Comparison of ENCODE assay signal across 12 cellular contexts in genomic region chr12:124294686-124295315, GRCh38. TPM values are rescaled to one million over a fixed set of nuclear protein-coding genes. Genes with fewer than 3 reads are reported as not detected.
A peak's percentile ranks its signal among the peaks of the same experiment; 100 is the strongest.
DNase-seq lines count a peak whose midpoint lies in the region; ATAC-seq and TF ChIP-seq lines count a peak whose summit lies in the region.
"Had no signal": no experiment of that assay in that cellular context is flagged by ENCODE, and none has a peak within 500 bp of the region (broad histone marks: within the 10 kb centered on the region; RNA-seq: fewer than 3 reads in every experiment).

RFLNA (plus strand) TSS chr12:124295093; CDS start chr12:124295430, 337 bp downstream.

- 6 to 7% methylated on average over 24 to 47 of the region's 63 CpGs for WGBS in mesodermal cell (ENCODE audit: insufficient coverage in 2 of 2), 2 experiments
- 4% methylated on average over 63 of the region's 63 CpGs; no CpG with 5 or more reads in 1 of the 2 donors for WGBS in transverse colon (ENCODE audit: low coverage in 1 of 2), 2 donors

- no peak for TF ChIP-seq POLR2A in transverse colon (IDR thresholded peaks at IDR 0.05)

- H3K4me3 ChIP-seq in duodenal mucosa (ENCODE audit: low read depth in 1 of 2, low read length in 2 of 2), result peak within 1 kb of the TSS; percentile 71
- H3K4me3 ChIP-seq in mesodermal cell (ENCODE audit: extremely low read depth, insufficient read depth, low read length, poor library complexity, severe bottlenecking), result peak within 1 kb of the TSS; percentile 38
- H3K4me3 ChIP-seq in transverse colon, result peak within 1 kb of the TSS; percentile 32 to 69 (median 49)

- no peak for TF ChIP-seq CTCF in transverse colon (IDR thresholded peaks at IDR 0.05)

- H3K27me3 ChIP-seq in duodenal mucosa (ENCODE audit: control insufficient read depth in 1 of 2, insufficient read depth in 2 of 2, low read length in 2 of 2) (peaks cover 0 to 4% of the 10 kb centered on the region in 2 donors), transverse colon (peaks cover 20% of the 10 kb centered on the region)

- TF ChIP-seq EP300 in transverse colon (IDR thresholded peaks at IDR 0.05; ENCODE audit: low read depth), result no peak

- H3K27ac ChIP-seq in duodenal mucosa (ENCODE audit: low read depth, low read length) (no peak within 1 kb of the TSS), mesodermal cell (ENCODE audit: low read depth, low read length, severe bottlenecking) (no peak within 1 kb of the TSS), transverse colon (peak within 1 kb of the TSS; percentile 77 to 87 (median 82))

- peak within 1 kb of the TSS in 1 of 2 donors; percentile 69 for H3K9ac ChIP-seq in duodenal mucosa (ENCODE audit: low read depth in 1 of 2, low read length in 2 of 2)

- H3K36me3 ChIP-seq in duodenal mucosa (ENCODE audit: control insufficient read depth in 1 of 2, insufficient read depth in 2 of 2, low read length in 2 of 2) (no peaks in the 10 kb centered on the region), mesodermal cell (ENCODE audit: control insufficient read depth, insufficient read depth, low read length) (no peaks in the 10 kb centered on the region), transverse colon (no peaks in the 10 kb centered on the region)

- H3K9me3 Mint-ChIP-seq in activated T-cell treated with anti-CD3 and anti-CD28 coated beads, Interleukin-2, amount 50 U/mL, for 72 hours, result no peaks in the 10 kb centered on the region
- no peaks in the 10 kb centered on the region for H3K9me3 Mint-ChIP-seq in activated T-cell treated with anti-CD3 and anti-CD28 coated beads, Interleukin-2, amount 50 U/mL, for 24 hours

- ATAC-seq in activated T-cell treated with anti-CD3 and anti-CD28 coated beads, Interleukin-2, amount 50 U/mL, for 72 hours (replicated peaks in 1 of 2), result peak in 1 of 2 donors; percentile 50
- ATAC-seq in GM21390 (IDR thresholded peaks at IDR 0.05; ENCODE audit: unreplicated experiment) (no peak), GM18519 (IDR thresholded peaks at IDR 0.05; ENCODE audit: low FRiP score, unreplicated experiment) (no peak)

- H3K27me3 Mint-ChIP-seq in activated T-cell treated with anti-CD3 and anti-CD28 coated beads, Interleukin-2, amount 50 U/mL, for 72 hours (ENCODE audit: low read depth), result peaks cover 38% of the 10 kb centered on the region
- peaks cover 51% of the 10 kb centered on the region for H3K27me3 Mint-ChIP-seq in activated T-cell treated with anti-CD3 and anti-CD28 coated beads, Interleukin-2, amount 50 U/mL, for 24 hours

- H3K4me1 ChIP-seq in duodenal mucosa (ENCODE audit: control insufficient read depth in 1 of 2, insufficient read depth in 2 of 2, low read length in 2 of 2) (peaks cover 8 to 17% of the 10 kb centered on the region in 2 donors), mesodermal cell (ENCODE audit: control insufficient read depth, insufficient read depth, low read length, poor library complexity, severe bottlenecking) (peaks cover 14% of the 10 kb centered on the region), transverse colon (peaks cover 4 to 38% (median 18%) of the 10 kb centered on the region in 4 donors)

- intact Hi-C loops in transverse colon (cut with DNase I; ENCODE audit: low total_unique reads), result no loop called here

- DNase-seq in activated T-cell treated with anti-CD3 and anti-CD28 coated beads, Interleukin-2, amount 50 U/mL, for 72 hours, result no peak
- DNase-seq in activated T-cell treated with anti-CD3 and anti-CD28 coated beads, Interleukin-2, amount 50 U/mL, for 24 hours, result no peak
- DNase-seq in transverse colon (peak; percentile 58), kidney tubule cell (ENCODE audit: low spot score) (no peak)
- DNase-seq: activated CD4-positive, CD25-positive, alpha-beta regulatory T cell; CD4-positive, CD25-positive, alpha-beta regulatory T cell; foreskin melanocyte; NCI-H1436 treated with DMSO at 0.1 percent for 48 hours had no signal

- peak within 1 kb of the TSS; percentile 44 to 48 for H3K4me3 Mint-ChIP-seq in activated T-cell treated with anti-CD3 and anti-CD28 coated beads, Interleukin-2, amount 50 U/mL, for 72 hours
- H3K4me3 Mint-ChIP-seq in activated T-cell treated with anti-CD3 and anti-CD28 coated beads, Interleukin-2, amount 50 U/mL, for 24 hours, result no peak within 1 kb of the TSS

- H3K4me1 Mint-ChIP-seq in activated T-cell treated with anti-CD3 and anti-CD28 coated beads, Interleukin-2, amount 50 U/mL, for 72 hours (ENCODE audit: low read depth), result no peaks in the 10 kb centered on the region
- H3K4me1 Mint-ChIP-seq in activated T-cell treated with anti-CD3 and anti-CD28 coated beads, Interleukin-2, amount 50 U/mL, for 24 hours (ENCODE audit: low read depth), result peaks cover 2% of the 10 kb centered on the region

- H3K27ac Mint-ChIP-seq in activated T-cell treated with anti-CD3 and anti-CD28 coated beads, Interleukin-2, amount 50 U/mL, for 72 hours, result no peak within 1 kb of the TSS
- H3K27ac Mint-ChIP-seq in activated T-cell treated with anti-CD3 and anti-CD28 coated beads, Interleukin-2, amount 50 U/mL, for 24 hours, result no peak within 1 kb of the TSS
- H3K27ac Mint-ChIP-seq: CD4-positive, CD25-positive, alpha-beta regulatory T cell had no signal

- no peaks in the 10 kb centered on the region for H3K9me3 ChIP-seq in duodenal mucosa (ENCODE audit: control insufficient read depth in 1 of 2, low read length in 2 of 2)
- H3K9me3 ChIP-seq in mesodermal cell (ENCODE audit: control insufficient read depth, low read length), result no peaks in the 10 kb centered on the region
- no peaks in the 10 kb centered on the region for H3K9me3 ChIP-seq in transverse colon

- in situ Hi-C loops in transverse colon (cut with MboI; ENCODE audit: low pct_ligation_motif_present in 1 of 4, low pct_unique_long_range_greater_than_20kb in 1 of 4, low sequenced_read_pairs in 3 of 4), result no loop called here

- no peaks in the 10 kb centered on the region for H3K36me3 Mint-ChIP-seq in activated T-cell treated with anti-CD3 and anti-CD28 coated beads, Interleukin-2, amount 50 U/mL, for 72 hours (ENCODE audit: insufficient read depth in 2 of 2)
- no peaks in the 10 kb centered on the region for H3K36me3 Mint-ChIP-seq in activated T-cell treated with anti-CD3 and anti-CD28 coated beads, Interleukin-2, amount 50 U/mL, for 24 hours (ENCODE audit: low read depth)
- H3K36me3 Mint-ChIP-seq: CD4-positive, CD25-positive, alpha-beta regulatory T cell had no signal

RNA-seq across cellular contexts. Expression of gene RFLNA, which starts in this region (rescaled TPM):
- not detected for total RNA-seq in activated T-cell treated with anti-CD3 and anti-CD28 coated beads, Interleukin-2, amount 50 U/mL, for 72 hours
- 3.2 TPM for polyA plus RNA-seq in mesodermal cell (2013, experiment 1 of 2)
- polyA plus RNA-seq in mesodermal cell (2013, experiment 2 of 2), result 2.1 TPM
- 10 to 100 TPM; 19.1 to 53.8 (median 30.7) TPM for total RNA-seq in transverse colon
- total RNA-seq: CD4-positive, CD25-positive, alpha-beta regulatory T cell had no signal
- polyA plus RNA-seq: CD4-positive, CD25-positive, alpha-beta regulatory T cell had no signal

Comparison
In these comparisons a context has a peak if more than half of its experiments do, and no peak if none do; other contexts are left out.
1. RNA of gene RFLNA (total RNA-seq): 19.1 to 53.8 TPM in transverse colon; not detected in activated T-cell treated with anti-CD3 and anti-CD28 coated beads, Interleukin-2, amount 50 U/mL, for 72 hours; every median in the first group is over 10 times any median in the second.
2. H3K27ac ChIP-seq: peak in transverse colon (4 of 4); none in duodenal mucosa (single experiment) and mesodermal cell (single experiment).
3. Peak in every context shown above with its lines, with median percentiles within 50 percentile points of each other: H3K4me3 ChIP-seq.